In the genomic region with DNA sequence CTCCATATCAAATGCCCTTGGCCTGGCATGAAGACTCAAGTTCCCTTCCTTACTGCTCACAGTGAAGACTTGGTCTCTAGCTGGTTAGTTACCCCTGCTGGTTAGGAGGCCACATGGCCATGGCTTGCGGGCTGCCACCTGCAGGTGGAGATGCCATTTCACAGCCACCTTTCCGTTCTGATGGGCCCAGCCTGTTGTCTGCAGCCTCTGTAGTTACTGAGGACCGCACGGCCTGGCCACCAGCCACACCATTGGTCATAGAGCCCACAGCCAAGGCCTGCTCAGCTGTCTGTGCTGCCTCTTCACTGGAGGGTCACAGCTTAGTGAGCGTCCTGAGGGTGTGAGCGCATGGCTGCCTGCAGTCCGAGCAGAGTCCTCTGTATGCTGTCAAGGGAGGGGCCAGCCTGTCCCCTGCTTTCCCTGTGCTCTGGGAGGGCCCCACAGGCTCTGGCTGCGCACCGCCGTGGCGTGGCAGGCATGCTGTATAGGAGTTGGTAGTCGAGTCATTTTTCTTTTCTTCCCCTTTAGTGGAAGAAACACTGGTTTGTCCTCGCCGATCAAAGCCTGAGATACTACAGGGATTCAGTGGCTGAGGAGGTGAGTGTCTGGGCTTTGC, we compare ENCODE assay signal across 8 cellular contexts. TPM values are rescaled to one million over a fixed set of nuclear protein-coding genes. Genes with fewer than 3 reads are reported as not detected.
DNase-seq lines count a peak whose midpoint lies in the region; ATAC-seq, FAIRE-seq and TF ChIP-seq lines count a peak whose summit lies in the region.

No MANE protein-coding gene starts in this region.

- H3K9me3 ChIP-seq in PC-3 (ENCODE audit: low read length) (no peaks in the 10 kb centered on the region), pancreas (no peaks in the 10 kb centered on the region)

- no peak overlapping the region for H3K4me3 ChIP-seq in PC-3 (ENCODE audit: low read length)
- H3K4me3 ChIP-seq in pancreas = no peak overlapping the region

- FAIRE-seq in pancreas (lab: Jason Lieb, UNC) = no peak

- H3K9me2 ChIP-seq in PC-3 (replicated peaks; ENCODE audit: low read length) = no peaks in the 10 kb centered on the region

- intact Hi-C loops in PC-3 (cut with micrococcal nuclease) (no loop called here), pancreas (cut with DNase I) (loop anchor here in 1 of 3 donors (10.0 kb wide), 1 partner anchor 142 kb away; no protein-coding TSS in a partner anchor)

- H3K4me1 ChIP-seq in PC-3 (ENCODE audit: insufficient read depth, low read length) (peaks cover 43% of the 10 kb centered on the region), pancreas (peaks cover 0 to 4% (median 0%) of the 10 kb centered on the region in 3 donors)

- H3F3A ChIP-seq in PC-3 (ENCODE audit: low read length, unreplicated experiment) = peaks cover 25% of the 10 kb centered on the region

- CTCF ChIA-PET in PC-3 (lab: Charles Lee) = no interaction called here

- POLR2A ChIA-PET in PC-3 (lab: Charles Lee; ENCODE audit: unreplicated experiment) = no interaction called here

- peak; percentile 25 for DNase-seq in NCI-H146 (lab: John Stamatoyannopoulos, UW)
- DNase-seq in NCI-H146 treated with DMSO at 0.1 percent for 48 hours (lab: John Stamatoyannopoulos, UW; ENCODE audit: unreplicated experiment) = no peak
- peak; percentile 54 for DNase-seq in PC-3
- peak in 1 of 61 donors; percentile 23 for DNase-seq in caudate nucleus (lab: John Stamatoyannopoulos, UW)
- peak in 1 of 6 donors; percentile 47 for DNase-seq in pancreas
- DNase-seq in activated effector memory CD4-positive, alpha-beta T cell treated with Interleukin-2 at 50 U/mL for 16 hours = no peak
- no peak for DNase-seq in NCI-H526 treated with DMSO at 0.1 percent for 48 hours (lab: John Stamatoyannopoulos, UW)

- peak overlapping the region; percentile 36; the same call in 1 of the 2 replicates for H3K27ac ChIP-seq in PC-3 (ENCODE audit: low read length)
- H3K27ac ChIP-seq in caudate nucleus (ENCODE audit: low read depth, low read length) = peak overlapping the region; percentile 36
- H3K27ac ChIP-seq in pancreas = no peak overlapping the region

- peaks cover 28% of the 10 kb centered on the region; the same call in 1 of the 2 replicates for H3K79me2 ChIP-seq in PC-3 (ENCODE audit: low read length)

- H3K9ac ChIP-seq in PC-3 (ENCODE audit: low read length) = no peak overlapping the region

- TF ChIP-seq CTCF in PC-3 (conservative IDR thresholded peaks at IDR 0.05; ENCODE audit: low read depth, low read length) (peak; percentile 69), pancreas (IDR thresholded peaks at IDR 0.05) (peak in 1 of 4 donors; percentile 17)

- 83 to 85% methylated on average over 14 of the region's 14 CpGs for WGBS in pancreas, 2 donors

- H3K36me3 ChIP-seq in PC-3 (ENCODE audit: low read depth, low read length) = peaks cover 86% of the 10 kb centered on the region
- peaks cover 0 to 80% (median 20%) of the 10 kb centered on the region in 3 donors for H3K36me3 ChIP-seq in pancreas

- ATAC-seq in PC-3 (peak; percentile 7; the same call in 1 of the 2 replicates), pancreas (peak in 3 of 4 donors; percentile 36 to 55 (median 51)), HG03439 (IDR thresholded peaks at IDR 0.05; ENCODE audit: unreplicated experiment) (no peak)

- no TSS peak for BruUV-seq in PC-3 (replicated peaks; lab: Mats Ljungman, UMichigan)

- H3K4me2 ChIP-seq in PC-3 (ENCODE audit: low read length) = no peak overlapping the region

- no peaks in the 10 kb centered on the region for H4K20me1 ChIP-seq in PC-3 (ENCODE audit: low read length)

- H2AFZ ChIP-seq in PC-3 (ENCODE audit: low read length) = no peak overlapping the region

- H3K27me3 ChIP-seq in PC-3 (ENCODE audit: low read length) (no peaks in the 10 kb centered on the region), pancreas (no peaks in the 10 kb centered on the region)

RNA-seq across cellular contexts. Expression of gene PLD6, which starts 59.2 kb away (rescaled TPM):
- 11.6 and 18.0 TPM in 2 replicates for total RNA-seq in PC-3 (2014; rRNA removed)
- total RNA-seq in pancreas = 1 to 10 TPM; 1.5 to 3.4 (median 2.3) TPM
- polyA plus RNA-seq in pancreas = 1 to 10 TPM; 2.3 to 3.4 TPM

Comparison
In these comparisons a context has a peak if more than half of its experiments do, and no peak if none do; other contexts are left out.
1. DNase-seq: peak in NCI-H146 (single experiment) and PC-3 (single experiment); none in NCI-H146 treated with DMSO at 0.1 percent for 48 hours (single experiment), activated effector memory CD4-positive, alpha-beta T cell treated with Interleukin-2 at 50 U/mL for 16 hours (single experiment) and NCI-H526 treated with DMSO at 0.1 percent for 48 hours (single experiment).
2. H3K27ac ChIP-seq: peak in PC-3 (single experiment) and caudate nucleus (single experiment); none in pancreas (0 of 4).